ENCODE assay signal across 8 cellular contexts in the genomic region with DNA sequence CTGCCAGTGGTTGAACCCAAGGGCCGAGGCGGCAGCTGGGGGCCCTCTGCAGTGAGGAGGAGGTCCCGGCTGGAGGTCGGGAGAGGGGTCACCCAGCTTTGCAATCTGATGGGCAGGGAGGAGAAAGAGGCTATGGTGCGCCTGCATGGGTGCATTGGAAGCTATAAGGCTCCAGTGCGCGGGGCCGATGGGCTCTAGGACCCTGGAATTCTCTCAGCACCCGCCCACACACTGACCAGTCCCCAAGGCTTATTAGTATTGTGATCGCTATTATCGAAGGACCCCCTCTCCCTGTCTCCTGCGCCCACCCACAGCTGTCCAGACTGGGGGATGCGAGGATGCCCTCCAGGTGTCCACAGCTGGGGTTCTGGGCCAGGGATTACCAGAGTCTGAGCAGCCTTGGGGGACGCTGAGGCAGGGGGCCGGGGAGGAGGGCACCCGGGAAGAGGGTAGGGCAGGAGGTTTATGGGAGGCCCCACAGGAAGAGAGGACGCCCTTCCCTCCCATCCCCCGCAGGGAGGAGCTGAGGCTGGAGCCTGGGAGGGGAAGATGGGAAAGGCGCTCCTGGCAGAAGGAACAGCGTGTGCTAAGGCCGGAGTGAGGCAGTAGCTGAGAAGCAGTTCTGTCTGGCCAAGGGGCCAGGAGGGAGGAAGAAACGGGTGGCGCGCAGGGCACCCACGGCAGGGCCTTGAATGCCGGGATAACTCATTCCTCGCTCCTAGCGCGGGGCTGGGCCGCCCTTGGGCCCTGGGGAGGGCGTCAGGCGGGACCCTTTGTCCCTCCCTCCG. TPM values are rescaled to one million over a fixed set of nuclear protein-coding genes. Genes with fewer than 3 reads are reported as not detected.
DNase-seq lines count a peak whose midpoint lies in the region; ATAC-seq and TF ChIP-seq lines count a peak whose summit lies in the region.

No MANE protein-coding gene starts in this region.

- 37 to 41% methylated on average over 31 to 33 of the region's 33 CpGs for WGBS in lung, 2 donors
- WGBS in upper lobe of left lung, 2 donors = 39 to 44% methylated on average over 20 to 29 of the region's 33 CpGs

- DNase-seq in DMS53 (lab: John Stamatoyannopoulos, UW) (peak; percentile 75), DMS53 treated with DMSO at 0.1 percent for 48 hours (lab: John Stamatoyannopoulos, UW; ENCODE audit: unreplicated experiment) (no peak), dedifferentiated amniotic fluid mesenchymal stem cell (ENCODE audit: extremely low spot score) (peak; percentile 23), lung (ENCODE audit: low spot score) (peak; percentile 50), upper lobe of left lung (peak in 1 of 2 donors; percentile 61), HEK293T (ENCODE audit: extremely low spot score) (no peak), putamen (ENCODE audit: low spot score) (no peak), NCI-H1092 treated with DMSO at 0.1 percent for 48 hours (lab: John Stamatoyannopoulos, UW) (no peak)

- peaks cover 0 to 12% of the 10 kb centered on the region in 2 donors for H3K4me1 ChIP-seq in lung (ENCODE audit: control insufficient read depth in 2 of 2, insufficient read depth in 2 of 2, low read length in 2 of 2)
- H3K4me1 ChIP-seq in upper lobe of left lung = peaks cover 25 to 38% (median 32%) of the 10 kb centered on the region in 4 donors

- TF ChIP-seq CTCF in lung (IDR thresholded peaks at IDR 0.05; ENCODE audit: control extremely low read depth, extremely low read depth) (no peak), upper lobe of left lung (IDR thresholded peaks at IDR 0.05) (no peak)

- H3K36me3 ChIP-seq in lung (ENCODE audit: control insufficient read depth in 2 of 2, insufficient read depth in 2 of 2, low read length in 2 of 2) = no peaks in the 10 kb centered on the region
- no peaks in the 10 kb centered on the region for H3K36me3 ChIP-seq in upper lobe of left lung

- peak overlapping the region; percentile 10 for H3K4me3 ChIP-seq in lung
- peak overlapping the region; percentile 41 to 55 (median 42) for H3K4me3 ChIP-seq in upper lobe of left lung

- H3K27ac ChIP-seq in lung (ENCODE audit: low read depth in 1 of 2, low read length in 1 of 2) (peak overlapping the region; percentile 49 to 89), upper lobe of left lung (peak overlapping the region; percentile 78 to 93 (median 90))

- ATAC-seq in lung (ENCODE audit: insufficient read depth, low FRiP score) (peak; percentile 43), upper lobe of left lung (ENCODE audit: low FRiP score in 2 of 2) (peak; percentile 56 to 80)

- POLR2A ChIA-PET in HEK293T (lab: Yijun Ruan, JAX) = interaction anchor here (0.6 to 1.4 kb wide), 2 partner anchors 10 to 13 kb away, joined by 3 to 5 read pairs; no protein-coding TSS in a partner anchor

- TF ChIP-seq POLR2A in upper lobe of left lung (IDR thresholded peaks at IDR 0.05) = no peak

- H3K27me3 ChIP-seq in lung (ENCODE audit: control insufficient read depth, insufficient read depth) (no peaks in the 10 kb centered on the region), upper lobe of left lung (no peaks in the 10 kb centered on the region)

- no peaks in the 10 kb centered on the region for H3K9me3 ChIP-seq in lung (ENCODE audit: control insufficient read depth in 2 of 2, insufficient read depth in 1 of 2, low read length in 1 of 2)
- no peaks in the 10 kb centered on the region for H3K9me3 ChIP-seq in upper lobe of left lung

- CTCF ChIA-PET in HEK293T (lab: Yijun Ruan, JAX) = no interaction called here

- TF ChIP-seq EP300 in upper lobe of left lung (IDR thresholded peaks at IDR 0.05) = peak in 1 of 4 donors; percentile 53

TF ChIP-seq in HEK293T, 16 proteins besides CTCF, POLR2A, EP300 and RAD21:
- TF ChIP-seq LEF1 (IDR thresholded peaks at IDR 0.05; ENCODE audit: borderline replicate concordance) = no peak
- TF ChIP-seq SP1 (IDR thresholded peaks at IDR 0.05) = no peak
- no peak for TF ChIP-seq CTBP1 (IDR thresholded peaks at IDR 0.05; ENCODE audit: borderline replicate concordance)
- TF ChIP-seq, protein P1, sequence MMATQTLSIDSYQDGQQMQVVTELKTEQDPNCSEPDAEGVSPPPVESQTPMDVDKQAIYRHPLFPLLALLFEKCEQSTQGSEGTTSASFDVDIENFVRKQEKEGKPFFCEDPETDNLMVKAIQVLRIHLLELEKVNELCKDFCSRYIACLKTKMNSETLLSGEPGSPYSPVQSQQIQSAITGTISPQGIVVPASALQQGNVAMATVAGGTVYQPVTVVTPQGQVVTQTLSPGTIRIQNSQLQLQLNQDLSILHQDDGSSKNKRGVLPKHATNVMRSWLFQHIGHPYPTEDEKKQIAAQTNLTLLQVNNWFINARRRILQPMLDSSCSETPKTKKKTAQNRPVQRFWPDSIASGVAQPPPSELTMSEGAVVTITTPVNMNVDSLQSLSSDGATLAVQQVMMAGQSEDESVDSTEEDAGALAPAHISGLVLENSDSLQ (IDR thresholded peaks at IDR 0.05) = no peak
- TF ChIP-seq HDGF (IDR thresholded peaks at IDR 0.05; ENCODE audit: borderline replicate concordance) = no peak
- no peak for TF ChIP-seq NFRKB (IDR thresholded peaks at IDR 0.05)
- TF ChIP-seq TARDBP (IDR thresholded peaks at IDR 0.05) = no peak
- TF ChIP-seq BHLHE40 (IDR thresholded peaks at IDR 0.05; ENCODE audit: borderline replicate concordance) = no peak
- TF ChIP-seq L3MBTL2 (conservative IDR thresholded peaks at IDR 0.05) = no peak

RNA-seq across cellular contexts. Expression of a gene that starts 24.2 kb away (rescaled TPM):
- under 1 TPM; 0.15 to 0.28 TPM for total RNA-seq in lung
- polyA plus RNA-seq in lung = not detected
- total RNA-seq in upper lobe of left lung = not detected

RNA-seq across cellular contexts. Expression of a gene that starts 29.2 kb away (rescaled TPM):
- total RNA-seq in lung = 10 to 100 TPM; 14.3 to 30.1 TPM
- polyA plus RNA-seq in lung = 10 to 100 TPM; 36.3 to 54.7 TPM
- 10 to 100 TPM; 15.0 to 37.7 (median 23.6) TPM for total RNA-seq in upper lobe of left lung

RNA-seq across cellular contexts. Expression of a gene that starts 45.2 kb away (rescaled TPM):
- total RNA-seq in lung (10 to 100 TPM; 11.8 to 19.5 TPM), upper lobe of left lung (10 to 100 TPM; 15.4 to 51.3 (median 21.9) TPM)
- 10 to 100 TPM; 15.7 to 16.4 TPM for polyA plus RNA-seq in lung

Comparison
In these comparisons a context has a peak if more than half of its experiments do, and no peak if none do; other contexts are left out.
1. DNase-seq: peak in DMS53 (single experiment), dedifferentiated amniotic fluid mesenchymal stem cell (single experiment) and lung (single experiment); none in DMS53 treated with DMSO at 0.1 percent for 48 hours (single experiment), HEK293T (single experiment), putamen (single experiment) and NCI-H1092 treated with DMSO at 0.1 percent for 48 hours (single experiment).